13 cellular contexts compared by ENCODE assay signal in the genomic region with DNA sequence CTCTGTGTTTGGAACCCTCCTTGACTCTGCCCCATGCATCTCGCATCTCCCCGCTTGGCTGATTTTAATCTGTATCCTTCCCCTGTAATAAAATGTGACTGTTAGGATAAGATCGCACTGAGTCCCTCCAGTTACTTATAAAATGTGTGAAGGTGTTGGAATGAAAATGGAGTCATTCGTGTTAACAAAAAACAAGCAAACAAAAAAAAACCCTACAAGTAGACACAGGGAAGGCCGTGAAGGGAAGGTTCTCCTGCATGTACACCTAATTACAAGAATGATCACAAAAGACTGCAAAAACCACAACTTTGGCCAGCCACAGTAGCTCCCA.
"Had no signal": no experiment of that assay in that cellular context is flagged by ENCODE, and none has a peak within 500 bp of the region (broad histone marks: within the 10 kb centered on the region; RNA-seq: fewer than 3 reads in every experiment).

No MANE protein-coding gene starts in this region.

- ATAC-seq: activated CD8-positive, alpha-beta T cell treated with anti-CD3 and anti-CD28 coated beads for 36 hours; activated T-cell treated with anti-CD3 and anti-CD28 coated beads, Interleukin-2, amount 50 U/mL, for 4 hours; lower lobe of right lung; naive thymus-derived CD8-positive, alpha-beta T cell had no signal

- H3K36me3 ChIP-seq: adrenal gland, esophagus muscularis mucosa, lower lobe of right lung, neutrophil had no signal

- H3K4me1 ChIP-seq: adrenal gland, esophagus muscularis mucosa, lower lobe of right lung had no signal

- H3K27ac ChIP-seq: adrenal gland, esophagus muscularis mucosa, lower lobe of right lung, neutrophil, testis had no signal

- H3K4me3 ChIP-seq: adrenal gland, esophagus muscularis mucosa, lower lobe of right lung, testis had no signal

- DNase-seq: activated CD4-positive, alpha-beta T cell treated with anti-CD3 and anti-CD28 coated beads for 48 hours; activated CD8-positive, alpha-beta T cell treated with anti-CD3 and anti-CD28 coated beads for 36 hours; activated effector memory CD4-positive, alpha-beta T cell treated with Interleukin-2 at 50 U/mL for 16 hours; activated T-cell treated with anti-CD3 and anti-CD28 coated beads, Interleukin-2, amount 50 U/mL, for 4 hours; adrenal gland; caudate nucleus; lower lobe of right lung; naive thymus-derived CD8-positive, alpha-beta T cell; right cardiac atrium; T-helper 2 cell; testis had no signal

- H3K27me3 ChIP-seq: adrenal gland, esophagus muscularis mucosa, testis had no signal

- H3K9me3 ChIP-seq: adrenal gland, esophagus muscularis mucosa, lower lobe of right lung, neutrophil, testis had no signal
